Comparison of ENCODE assay signal across 18 cellular contexts in the genomic region with DNA sequence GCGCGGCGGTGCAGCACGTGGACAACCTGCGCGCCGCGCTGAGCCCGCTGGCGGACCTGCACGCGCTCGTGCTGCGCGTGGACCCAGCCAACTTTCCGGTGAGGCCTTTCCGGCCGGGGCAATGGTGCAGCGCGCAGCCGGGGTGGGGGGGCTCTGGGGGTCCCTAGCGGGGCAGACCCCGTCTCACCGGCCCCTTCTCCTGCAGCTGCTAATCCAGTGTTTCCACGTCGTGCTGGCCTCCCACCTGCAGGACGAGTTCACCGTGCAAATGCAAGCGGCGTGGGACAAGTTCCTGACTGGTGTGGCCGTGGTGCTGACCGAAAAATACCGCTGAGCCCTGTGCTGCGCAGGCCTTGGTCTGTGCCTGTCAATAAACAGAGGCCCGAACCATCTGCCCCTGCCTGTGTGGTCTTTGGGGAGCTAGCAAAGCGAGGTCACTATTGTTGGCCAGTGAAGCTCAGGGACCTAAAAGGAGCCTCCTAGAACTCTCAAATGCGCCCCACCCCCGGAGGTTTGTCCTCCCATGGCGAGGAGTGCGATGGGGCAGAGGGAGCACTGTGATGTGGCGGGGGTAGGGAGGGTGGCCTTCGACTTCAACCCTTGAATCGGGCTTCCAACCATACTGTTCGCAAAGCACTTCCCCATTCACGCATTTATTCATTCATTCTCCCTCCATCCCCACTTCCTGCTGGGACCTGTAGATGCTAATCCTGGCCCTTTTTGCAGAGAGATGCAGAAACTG. TPM values are rescaled to one million over a fixed set of nuclear protein-coding genes. Genes with fewer than 3 reads are reported as not detected.
DNase-seq lines count a peak whose midpoint lies in the region; ATAC-seq and TF ChIP-seq lines count a peak whose summit lies in the region.
"Had no signal": no experiment of that assay in that cellular context is flagged by ENCODE, and none has a peak within 500 bp of the region (broad histone marks: within the 10 kb centered on the region; RNA-seq: fewer than 3 reads in every experiment).

No MANE protein-coding gene starts in this region.

- TF ChIP-seq RAD21 in Ishikawa (IDR thresholded peaks at IDR 0.05; ENCODE audit: low read depth) (no peak), neural cell (conservative IDR thresholded peaks at IDR 0.05) (no peak)

- intact Hi-C loops in activated CD4-positive, alpha-beta T cell treated with anti-CD3 and anti-CD28 coated beads, Interleukin-2, amount 10 ng/mL, durations not matched to agents 24 days and 14 days (cut with micrococcal nuclease), result no loop called here

- CTCF ChIA-PET in activated CD8-positive, alpha-beta T cell treated with anti-CD3 and anti-CD28 coated beads, Interleukin-2, amount 10 ng/mL, durations not matched to agents 7 days and 5 days (lab: Charles Lee), result no interaction called here

- H3K9me3 ChIP-seq in neural cell (ENCODE audit: low read length), result no peaks in the 10 kb centered on the region
- H3K9me3 ChIP-seq: prostate gland, testis had no signal

- no peak for TF ChIP-seq POLR2A in erythroblast (IDR thresholded peaks at IDR 0.05; ENCODE audit: low read length)

- no peak for ATAC-seq in activated CD8-positive, alpha-beta T cell treated with anti-CD3 and anti-CD28 coated beads, Interleukin-2, amount 10 ng/mL, durations not matched to agents 7 days and 5 days

- H3K27ac Mint-ChIP-seq in activated CD4-positive, alpha-beta T cell treated with anti-CD3 and anti-CD28 coated beads, Interleukin-2, amount 10 ng/mL, durations not matched to agents 24 days and 14 days, result peak overlapping the region; percentile 45
- H3K27ac Mint-ChIP-seq in activated CD8-positive, alpha-beta T cell treated with anti-CD3 and anti-CD28 coated beads, Interleukin-2, amount 10 ng/mL, durations not matched to agents 7 days and 5 days, result no peak overlapping the region
- H3K27ac Mint-ChIP-seq: activated naive CD8-positive, alpha-beta T cell treated with anti-CD3 and anti-CD28 coated beads, Interleukin-2, amount 10 ng/mL, durations not matched to agents 7 days and 5 days had no signal

- H3K36me3 Mint-ChIP-seq in activated CD4-positive, alpha-beta T cell treated with anti-CD3 and anti-CD28 coated beads, Interleukin-2, amount 10 ng/mL, durations not matched to agents 24 days and 14 days (ENCODE audit: low read depth), result no peaks in the 10 kb centered on the region
- no peaks in the 10 kb centered on the region for H3K36me3 Mint-ChIP-seq in activated CD8-positive, alpha-beta T cell treated with anti-CD3 and anti-CD28 coated beads, Interleukin-2, amount 10 ng/mL, durations not matched to agents 7 days and 5 days (ENCODE audit: low read depth)
- H3K36me3 Mint-ChIP-seq: activated naive CD8-positive, alpha-beta T cell treated with anti-CD3 and anti-CD28 coated beads, Interleukin-2, amount 10 ng/mL, durations not matched to agents 7 days and 5 days had no signal

- no peak overlapping the region for H3K9ac ChIP-seq in neural cell (ENCODE audit: low read length)

- no peaks in the 10 kb centered on the region for H3K36me3 ChIP-seq in neural cell (ENCODE audit: insufficient read depth, low read length)
- H3K36me3 ChIP-seq: prostate gland had no signal

- H3K4me2 ChIP-seq in neural cell (ENCODE audit: low read length), result no peak overlapping the region

- no peaks in the 10 kb centered on the region for H3K9me2 ChIP-seq in neural cell (ENCODE audit: insufficient read depth, low read length)

- no peaks in the 10 kb centered on the region for H3K9me3 Mint-ChIP-seq in activated CD4-positive, alpha-beta T cell treated with anti-CD3 and anti-CD28 coated beads, Interleukin-2, amount 10 ng/mL, durations not matched to agents 24 days and 14 days
- H3K9me3 Mint-ChIP-seq in activated CD8-positive, alpha-beta T cell treated with anti-CD3 and anti-CD28 coated beads, Interleukin-2, amount 10 ng/mL, durations not matched to agents 7 days and 5 days (ENCODE audit: insufficient read depth), result no peaks in the 10 kb centered on the region
- H3K9me3 Mint-ChIP-seq: activated naive CD8-positive, alpha-beta T cell treated with anti-CD3 and anti-CD28 coated beads, Interleukin-2, amount 10 ng/mL, durations not matched to agents 7 days and 5 days had no signal

- no peaks in the 10 kb centered on the region for H4K20me1 ChIP-seq in neural cell (ENCODE audit: insufficient read depth)

- H3K4me3 Mint-ChIP-seq in activated CD4-positive, alpha-beta T cell treated with anti-CD3 and anti-CD28 coated beads, Interleukin-2, amount 10 ng/mL, durations not matched to agents 24 days and 14 days, result no peak overlapping the region
- H3K4me3 Mint-ChIP-seq in activated CD8-positive, alpha-beta T cell treated with anti-CD3 and anti-CD28 coated beads, Interleukin-2, amount 10 ng/mL, durations not matched to agents 7 days and 5 days, result no peak overlapping the region
- H3K4me3 Mint-ChIP-seq: activated naive CD8-positive, alpha-beta T cell treated with anti-CD3 and anti-CD28 coated beads, Interleukin-2, amount 10 ng/mL, durations not matched to agents 7 days and 5 days had no signal

- H3K27me3 ChIP-seq in neural cell (ENCODE audit: insufficient read depth, low read depth, low read length), result peaks cover 74% of the 10 kb centered on the region

- H3K27ac ChIP-seq in neural cell (ENCODE audit: low read length), result no peak overlapping the region
- H3K27ac ChIP-seq: prostate gland, RWPE1, testis had no signal

- H3K4me1 Mint-ChIP-seq in activated CD4-positive, alpha-beta T cell treated with anti-CD3 and anti-CD28 coated beads, Interleukin-2, amount 10 ng/mL, durations not matched to agents 24 days and 14 days, result peaks cover 4% of the 10 kb centered on the region
- H3K4me1 Mint-ChIP-seq in activated CD8-positive, alpha-beta T cell treated with anti-CD3 and anti-CD28 coated beads, Interleukin-2, amount 10 ng/mL, durations not matched to agents 7 days and 5 days (ENCODE audit: low read depth), result peaks cover 5% of the 10 kb centered on the region

- H3F3A ChIP-seq in neural cell (ENCODE audit: insufficient read depth, low read length, poor library complexity, severe bottlenecking), result no peaks in the 10 kb centered on the region

- no peaks in the 10 kb centered on the region for H3K79me2 ChIP-seq in neural cell (replicated peaks; ENCODE audit: insufficient read depth, low read length)

- TF ChIP-seq CTCF in neural cell (IDR thresholded peaks at IDR 0.05; ENCODE audit: poor library complexity, severe bottlenecking), result no peak

- peak overlapping the region; percentile 56 for H3K4me3 ChIP-seq in neural cell (ENCODE audit: low read length)
- H3K4me3 ChIP-seq: prostate gland had no signal

- TF ChIP-seq EP300 in Ishikawa (IDR thresholded peaks at IDR 0.05; ENCODE audit: borderline replicate concordance) (no peak), neural cell (conservative IDR thresholded peaks at IDR 0.05; ENCODE audit: poor library complexity, severe bottlenecking) (no peak)

- no peak overlapping the region for H2AFZ ChIP-seq in neural cell (ENCODE audit: low read depth, low read length)

- H3K27me3 Mint-ChIP-seq in activated CD4-positive, alpha-beta T cell treated with anti-CD3 and anti-CD28 coated beads, Interleukin-2, amount 10 ng/mL, durations not matched to agents 24 days and 14 days, result peaks cover 50% of the 10 kb centered on the region
- H3K27me3 Mint-ChIP-seq in activated CD8-positive, alpha-beta T cell treated with anti-CD3 and anti-CD28 coated beads, Interleukin-2, amount 10 ng/mL, durations not matched to agents 7 days and 5 days (ENCODE audit: low read depth), result peaks cover 48% of the 10 kb centered on the region

- peak; percentile 67 for DNase-seq in activated CD4-positive, alpha-beta T cell treated with anti-CD3 and anti-CD28 coated beads, Interleukin-2, amount 10 ng/mL, durations not matched to agents 24 days and 14 days
- DNase-seq in activated CD4-positive, alpha-beta T cell treated with anti-CD3 and anti-CD28 coated beads, Interleukin-2, amount 50 U/mL, for 4 hours, result no peak
- DNase-seq in erythroblast (lab: John Stamatoyannopoulos, UW) (peak; percentile 55 to 68), OCI-M1 (lab: John Stamatoyannopoulos, UW) (no peak), HCEC 1CT (no peak)
- no peak for DNase-seq in activated CD8-positive, alpha-beta T cell treated with anti-CD3 and anti-CD28 coated beads, Interleukin-2, amount 10 ng/mL, durations not matched to agents 7 days and 5 days
- DNase-seq: 8988T; activated CD8-positive, alpha-beta memory T cell treated with anti-CD3 and anti-CD28 coated beads, Interleukin-2, amount 50 U/mL, for 48 hours; activated naive CD8-positive, alpha-beta T cell treated with anti-CD3 and anti-CD28 coated beads, Interleukin-2, amount 10 ng/mL, durations not matched to agents 7 days and 5 days; COR-L47; kidney glomerular epithelial cell; NCI-H2107; testis had no signal

- POLR2A ChIA-PET in activated CD8-positive, alpha-beta T cell treated with anti-CD3 and anti-CD28 coated beads, Interleukin-2, amount 10 ng/mL, durations not matched to agents 7 days and 5 days (lab: Charles Lee), result no interaction called here

RNA-seq across cellular contexts. Expression of a gene that starts 0.8 kb away (rescaled TPM):
- not detected in 2 replicates for total RNA-seq in activated CD4-positive, alpha-beta T cell treated with anti-CD3 and anti-CD28 coated beads, Interleukin-2, amount 10 ng/mL, durations not matched to agents 24 days and 14 days
- not detected in 2 replicates for polyA plus RNA-seq in neural cell
- polyA minus RNA-seq in neural cell, result not detected in 2 replicates
- not detected for total RNA-seq in activated CD8-positive, alpha-beta T cell treated with anti-CD3 and anti-CD28 coated beads, Interleukin-2, amount 10 ng/mL, durations not matched to agents 7 days and 5 days
- total RNA-seq: activated naive CD8-positive, alpha-beta T cell treated with anti-CD3 and anti-CD28 coated beads, Interleukin-2, amount 10 ng/mL, durations not matched to agents 7 days and 5 days; prostate gland had no signal

RNA-seq across cellular contexts. Expression of a gene that starts 6.1 kb away (rescaled TPM):
- 0.33 TPM in 1 of 2 replicates, not detected in the other for total RNA-seq in activated CD4-positive, alpha-beta T cell treated with anti-CD3 and anti-CD28 coated beads, Interleukin-2, amount 10 ng/mL, durations not matched to agents 24 days and 14 days
- not detected in 2 replicates for polyA plus RNA-seq in neural cell
- polyA minus RNA-seq in neural cell, result not detected in 2 replicates
- not detected for total RNA-seq in activated CD8-positive, alpha-beta T cell treated with anti-CD3 and anti-CD28 coated beads, Interleukin-2, amount 10 ng/mL, durations not matched to agents 7 days and 5 days
- total RNA-seq: activated naive CD8-positive, alpha-beta T cell treated with anti-CD3 and anti-CD28 coated beads, Interleukin-2, amount 10 ng/mL, durations not matched to agents 7 days and 5 days had no signal

RNA-seq across cellular contexts. Expression of a gene that starts 9.9 kb away (rescaled TPM):
- not detected in 2 replicates for total RNA-seq in activated CD4-positive, alpha-beta T cell treated with anti-CD3 and anti-CD28 coated beads, Interleukin-2, amount 10 ng/mL, durations not matched to agents 24 days and 14 days
- not detected in 2 replicates for polyA plus RNA-seq in neural cell
- polyA minus RNA-seq in neural cell, result not detected in 2 replicates
- not detected for total RNA-seq in activated CD8-positive, alpha-beta T cell treated with anti-CD3 and anti-CD28 coated beads, Interleukin-2, amount 10 ng/mL, durations not matched to agents 7 days and 5 days
- total RNA-seq: activated naive CD8-positive, alpha-beta T cell treated with anti-CD3 and anti-CD28 coated beads, Interleukin-2, amount 10 ng/mL, durations not matched to agents 7 days and 5 days had no signal

RNA-seq across cellular contexts. Expression of a gene that starts 13.7 kb away (rescaled TPM):
- total RNA-seq in activated CD4-positive, alpha-beta T cell treated with anti-CD3 and anti-CD28 coated beads, Interleukin-2, amount 10 ng/mL, durations not matched to agents 24 days and 14 days, result 0.69 and 1.6 TPM in 2 replicates
- polyA plus RNA-seq in neural cell, result 3.9 and 4.5 TPM in 2 replicates
- polyA minus RNA-seq in neural cell, result not detected in 2 replicates
- not detected for total RNA-seq in activated CD8-positive, alpha-beta T cell treated with anti-CD3 and anti-CD28 coated beads, Interleukin-2, amount 10 ng/mL, durations not matched to agents 7 days and 5 days
- total RNA-seq: activated naive CD8-positive, alpha-beta T cell treated with anti-CD3 and anti-CD28 coated beads, Interleukin-2, amount 10 ng/mL, durations not matched to agents 7 days and 5 days; cardiac septum; prostate gland had no signal

RNA-seq across cellular contexts. Expression of a gene that starts 14.1 kb away (rescaled TPM):
- not detected in 2 replicates for total RNA-seq in activated CD4-positive, alpha-beta T cell treated with anti-CD3 and anti-CD28 coated beads, Interleukin-2, amount 10 ng/mL, durations not matched to agents 24 days and 14 days
- polyA plus RNA-seq in neural cell, result not detected in 2 replicates
- polyA minus RNA-seq in neural cell, result not detected in 2 replicates
- not detected for total RNA-seq in activated CD8-positive, alpha-beta T cell treated with anti-CD3 and anti-CD28 coated beads, Interleukin-2, amount 10 ng/mL, durations not matched to agents 7 days and 5 days
- total RNA-seq: activated naive CD8-positive, alpha-beta T cell treated with anti-CD3 and anti-CD28 coated beads, Interleukin-2, amount 10 ng/mL, durations not matched to agents 7 days and 5 days; cardiac septum; prostate gland had no signal

Comparison
In these comparisons a context has a peak if more than half of its experiments do, and no peak if none do; other contexts are left out.
1. DNase-seq: peak in activated CD4-positive, alpha-beta T cell treated with anti-CD3 and anti-CD28 coated beads, Interleukin-2, amount 10 ng/mL, durations not matched to agents 24 days and 14 days (single experiment) and erythroblast (2 of 2); none in activated CD4-positive, alpha-beta T cell treated with anti-CD3 and anti-CD28 coated beads, Interleukin-2, amount 50 U/mL, for 4 hours (0 of 2), activated CD8-positive, alpha-beta T cell treated with anti-CD3 and anti-CD28 coated beads, Interleukin-2, amount 10 ng/mL, durations not matched to agents 7 days and 5 days (single experiment), OCI-M1 (single experiment) and HCEC 1CT (single experiment).